ENCODE assay signal across 8 cellular contexts in genomic region chr17:1485311-1485747, GRCh38. TPM values are rescaled to one million over a fixed set of nuclear protein-coding genes. Genes with fewer than 3 reads are reported as not detected.
DNase-seq lines count a peak whose midpoint lies in the region; ATAC-seq lines count a peak whose summit lies in the region.

No MANE protein-coding gene starts in this region.

- no peaks in the 10 kb centered on the region for H3K9me3 Mint-ChIP-seq in activated naive CD8-positive, alpha-beta T cell treated with anti-CD3 and anti-CD28 coated beads for 36 hours
- no peaks in the 10 kb centered on the region for H3K9me3 Mint-ChIP-seq in stimulated activated memory B cell treated with anti-CD40 and anti-IgM and Interleukin-4, amounts not matched to agents 10 μg/mL and 1 μg/mL and 100 μg/mL, for 72 hours

- DNase-seq in 8988T, result peak; percentile 60
- DNase-seq in activated naive CD8-positive, alpha-beta T cell treated with anti-CD3 and anti-CD28 coated beads for 36 hours, result peak; percentile 44
- DNase-seq in GF-D8 (lab: John Stamatoyannopoulos, UW), result no peak
- DNase-seq in amniotic stem cell (lab: John Stamatoyannopoulos, UW), result no peak

- H3K36me3 ChIP-seq in KOPT-K1 (ENCODE audit: insufficient read depth, low read length) (no peaks in the 10 kb centered on the region), iPS-18a (ENCODE audit: control insufficient read depth, low read depth, low read length) (no peaks in the 10 kb centered on the region)

- H3K27me3 Mint-ChIP-seq in activated naive CD8-positive, alpha-beta T cell treated with anti-CD3 and anti-CD28 coated beads for 36 hours, result peaks cover 6% of the 10 kb centered on the region
- no peaks in the 10 kb centered on the region for H3K27me3 Mint-ChIP-seq in stimulated activated memory B cell treated with anti-CD40 and anti-IgM and Interleukin-4, amounts not matched to agents 10 μg/mL and 1 μg/mL and 100 μg/mL, for 72 hours

- ATAC-seq in GM19035 (IDR thresholded peaks at IDR 0.05; ENCODE audit: unreplicated experiment), result peak; percentile 19
- peak; percentile 35 for ATAC-seq in stimulated activated memory B cell treated with anti-CD40 and anti-IgM and Interleukin-4, amounts not matched to agents 10 μg/mL and 1 μg/mL and 100 μg/mL, for 72 hours

- peak overlapping the region; percentile 68 for H3K4me3 Mint-ChIP-seq in activated naive CD8-positive, alpha-beta T cell treated with anti-CD3 and anti-CD28 coated beads for 36 hours
- peak overlapping the region; percentile 85 for H3K4me3 Mint-ChIP-seq in stimulated activated memory B cell treated with anti-CD40 and anti-IgM and Interleukin-4, amounts not matched to agents 10 μg/mL and 1 μg/mL and 100 μg/mL, for 72 hours

- H3K9ac ChIP-seq in iPS-18a (ENCODE audit: low read length), result no peak overlapping the region

- peaks cover 40% of the 10 kb centered on the region for H3K27me3 ChIP-seq in iPS-18a (ENCODE audit: control insufficient read depth, insufficient read depth, low read length)

- peak overlapping the region; percentile 70 for H3K27ac Mint-ChIP-seq in activated naive CD8-positive, alpha-beta T cell treated with anti-CD3 and anti-CD28 coated beads for 36 hours
- H3K27ac Mint-ChIP-seq in stimulated activated memory B cell treated with anti-CD40 and anti-IgM and Interleukin-4, amounts not matched to agents 10 μg/mL and 1 μg/mL and 100 μg/mL, for 72 hours, result peak overlapping the region; percentile 74

- peak overlapping the region; percentile 44 for H3K27ac ChIP-seq in KOPT-K1 (ENCODE audit: low read depth, low read length, poor library complexity, severe bottlenecking)
- H3K27ac ChIP-seq in iPS-18a (ENCODE audit: low read length), result no peak overlapping the region

- peak overlapping the region; percentile 52 for H3K4me3 ChIP-seq in iPS-18a (ENCODE audit: low read length)

- H3K36me3 Mint-ChIP-seq in activated naive CD8-positive, alpha-beta T cell treated with anti-CD3 and anti-CD28 coated beads for 36 hours, result no peaks in the 10 kb centered on the region
- H3K36me3 Mint-ChIP-seq in stimulated activated memory B cell treated with anti-CD40 and anti-IgM and Interleukin-4, amounts not matched to agents 10 μg/mL and 1 μg/mL and 100 μg/mL, for 72 hours, result peaks cover 30% of the 10 kb centered on the region

- peaks cover 6% of the 10 kb centered on the region for H3K4me1 ChIP-seq in iPS-18a (ENCODE audit: control insufficient read depth, low read depth, low read length)

- H3K4me1 Mint-ChIP-seq in activated naive CD8-positive, alpha-beta T cell treated with anti-CD3 and anti-CD28 coated beads for 36 hours, result peaks cover 17% of the 10 kb centered on the region
- peaks cover 57% of the 10 kb centered on the region for H3K4me1 Mint-ChIP-seq in stimulated activated memory B cell treated with anti-CD40 and anti-IgM and Interleukin-4, amounts not matched to agents 10 μg/mL and 1 μg/mL and 100 μg/mL, for 72 hours

- H3K9me3 ChIP-seq in KOPT-K1 (ENCODE audit: insufficient read depth, low read length, poor library complexity, severe bottlenecking) (no peaks in the 10 kb centered on the region), iPS-18a (ENCODE audit: control insufficient read depth, low read depth, low read length) (no peaks in the 10 kb centered on the region)

RNA-seq across cellular contexts. Expression of gene MYO1C, which starts 7.2 kb away (rescaled TPM):
- total RNA-seq in activated naive CD8-positive, alpha-beta T cell treated with anti-CD3 and anti-CD28 coated beads for 36 hours, result 10 to 100 TPM; 10.5 to 11.7 TPM

RNA-seq across cellular contexts. Expression of gene CRK, which starts 29.3 kb away (rescaled TPM):
- 10 to 100 TPM; 13.5 to 14.0 TPM for total RNA-seq in activated naive CD8-positive, alpha-beta T cell treated with anti-CD3 and anti-CD28 coated beads for 36 hours

RNA-seq across cellular contexts. Expression of gene INPP5K, which starts 31.1 kb away (rescaled TPM):
- total RNA-seq in activated naive CD8-positive, alpha-beta T cell treated with anti-CD3 and anti-CD28 coated beads for 36 hours, result 10 to 100 TPM; 18.1 to 18.2 TPM

Comparison
In these comparisons a context has a peak if more than half of its experiments do, and no peak if none do; other contexts are left out.
1. DNase-seq: peak in 8988T (single experiment) and activated naive CD8-positive, alpha-beta T cell treated with anti-CD3 and anti-CD28 coated beads for 36 hours (single experiment); none in GF-D8 (single experiment) and amniotic stem cell (single experiment).